ENCODE assay signal across 33 cellular contexts in the genomic region with DNA sequence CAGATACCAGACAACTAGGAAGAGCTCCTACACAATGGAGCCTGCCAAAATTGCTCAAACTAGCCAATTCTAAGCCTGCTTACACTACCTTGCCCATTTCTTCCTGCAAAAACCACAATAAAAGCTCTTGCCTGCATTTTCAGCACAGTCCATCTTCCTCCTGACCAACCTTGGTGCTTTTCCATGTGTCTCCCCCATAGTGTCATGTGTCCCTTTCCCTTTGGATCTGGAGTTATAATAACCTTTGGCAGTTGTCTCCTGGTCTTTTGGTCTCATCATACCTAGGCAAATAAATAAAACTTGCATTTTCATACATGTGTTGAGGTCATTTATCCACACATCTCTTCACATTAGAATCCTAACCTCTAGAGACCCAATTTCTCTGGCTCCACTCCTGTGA.
DNase-seq lines count a peak whose midpoint lies in the region; ATAC-seq, FAIRE-seq and TF ChIP-seq lines count a peak whose summit lies in the region.
"Had no signal": no experiment of that assay in that cellular context is flagged by ENCODE, and none has a peak within 500 bp of the region (broad histone marks: within the 10 kb centered on the region; RNA-seq: fewer than 3 reads in every experiment).

No MANE protein-coding gene starts in this region.

- peaks cover 5% of the 10 kb centered on the region for H3K9me3 Mint-ChIP-seq in progenitor cell of endocrine pancreas (ENCODE audit: low read depth)

- no peaks in the 10 kb centered on the region for H3K36me3 Mint-ChIP-seq in progenitor cell of endocrine pancreas (ENCODE audit: insufficient read depth)
- H3K36me3 Mint-ChIP-seq: CD14-positive monocyte; CD4-positive, alpha-beta memory T cell; CD4-positive, CD25-positive, alpha-beta regulatory T cell; CD8-positive, alpha-beta memory T cell; CD8-positive, alpha-beta T cell had no signal

- H4K20me1 ChIP-seq in HepG2 (ENCODE audit: insufficient read depth, low read length) = no peaks in the 10 kb centered on the region
- H4K20me1 ChIP-seq: BLaER1; BLaER1 treated with 17β-estradiol and CSF1 and Interleukin-3, amounts not matched to agents 10 nM and 100 nM had no signal

- H2AFZ ChIP-seq in HepG2 (ENCODE audit: low read length) = no peak overlapping the region

- intact Hi-C loops in HepG2 (cut with micrococcal nuclease; ENCODE audit: unreplicated experiment) (no loop called here), right lobe of liver (cut with DNase I) (no loop called here), ovary (cut with DNase I) (no loop called here)

- H3K4me2 ChIP-seq in HepG2 (ENCODE audit: low read depth, low read length) = no peak overlapping the region
- H3K4me2 ChIP-seq: A549; BLaER1; BLaER1 treated with 17β-estradiol and CSF1 and Interleukin-3, amounts not matched to agents 10 nM and 100 nM had no signal

- H3K4me3 ChIP-seq in HepG2 (replicated peaks in 1 of 3; ENCODE audit: insufficient read depth in 1 of 3, low read depth in 2 of 3, low read length in 3 of 3) = no peak overlapping the region
- H3K4me3 ChIP-seq in right lobe of liver = no peak overlapping the region
- H3K4me3 ChIP-seq in ovary = no peak overlapping the region
- H3K4me3 ChIP-seq: A549; BLaER1; BLaER1 treated with 17β-estradiol and CSF1 and Interleukin-3, amounts not matched to agents 10 nM and 100 nM had no signal

- POLR2A ChIA-PET in HepG2 (lab: Yijun Ruan, JAX) = no interaction called here

- TF ChIP-seq POLR2A in HepG2 (IDR thresholded peaks at IDR 0.05; ENCODE audit: insufficient read depth in 1 of 2, low read depth in 2 of 2, low read length in 2 of 2) = no peak
- no peak for TF ChIP-seq POLR2A in right lobe of liver (IDR thresholded peaks at IDR 0.05)
- TF ChIP-seq POLR2A in ovary (IDR thresholded peaks at IDR 0.05) = no peak

- TF ChIP-seq RAD21 in HepG2 (CRISPR knock-in tag; IDR thresholded peaks at IDR 0.05) = no peak

- H3K27ac Mint-ChIP-seq in progenitor cell of endocrine pancreas = peak overlapping the region; percentile 19
- H3K27ac Mint-ChIP-seq: B cell; CD14-positive monocyte; CD4-positive, alpha-beta memory T cell; CD4-positive, alpha-beta T cell; CD8-positive, alpha-beta memory T cell; CD8-positive, alpha-beta T cell had no signal

- FAIRE-seq in HepG2 (lab: Jason Lieb, UNC) = no peak
- FAIRE-seq: A204.1, A549, D721Med had no signal

- no peaks in the 10 kb centered on the region for H3K36me3 ChIP-seq in HepG2 (replicated peaks in 1 of 2; ENCODE audit: control insufficient read depth in 1 of 2, insufficient read depth in 2 of 2, low read length in 2 of 2)
- no peaks in the 10 kb centered on the region for H3K36me3 ChIP-seq in right lobe of liver
- no peaks in the 10 kb centered on the region for H3K36me3 ChIP-seq in ovary
- H3K36me3 ChIP-seq: BE2C; BLaER1; BLaER1 treated with 17β-estradiol and CSF1 and Interleukin-3, amounts not matched to agents 10 nM and 100 nM had no signal

- no peaks in the 10 kb centered on the region for H3K27me3 Mint-ChIP-seq in progenitor cell of endocrine pancreas
- H3K27me3 Mint-ChIP-seq: B cell; CD4-positive, alpha-beta T cell; CD4-positive, CD25-positive, alpha-beta regulatory T cell; CD8-positive, alpha-beta memory T cell had no signal

- in situ Hi-C loops in HepG2 (cut with HindIII; ENCODE audit: extremely low pct_ligation_motif_present, low pct_unique_long_range_greater_than_20kb) = no loop called here

- no peak for DNase-seq in HepG2 (ENCODE audit: low spot score)
- DNase-seq in right lobe of liver = no peak
- no peak for DNase-seq in progenitor cell of endocrine pancreas (ENCODE audit: low spot score, unreplicated experiment)
- DNase-seq in ovary = no peak
- DNase-seq: 8988T; ACHN; AML-193; BE2C; C1 segment of cervical spinal cord; Caco-2; Calu3; CD4-positive, alpha-beta memory T cell; CD4-positive, alpha-beta T cell; CD4-positive, CD25-positive, alpha-beta regulatory T cell; CD8-positive, alpha-beta memory T cell; CD8-positive, alpha-beta T cell; COR-L47; DMS 273 treated with DMSO at 0.1 percent for 48 hours; DMS153; DMS53; DMS79; DMS79 treated with DMSO at 0.1 percent for 48 hours; DND-41; EL had no signal

- no peak for TF ChIP-seq CTCF in HepG2 (CRISPR knock-in tag; IDR thresholded peaks at IDR 0.05)
- no peak for TF ChIP-seq CTCF in right lobe of liver (IDR thresholded peaks at IDR 0.05)
- TF ChIP-seq CTCF in progenitor cell of endocrine pancreas (IDR thresholded peaks at IDR 0.05; ENCODE audit: unreplicated experiment) = no peak
- no peak for TF ChIP-seq CTCF in ovary (IDR thresholded peaks at IDR 0.05)

- TF ChIP-seq EP300 in HepG2 (IDR thresholded peaks at IDR 0.05; ENCODE audit: low read depth in 2 of 2, low read length in 2 of 2) = no peak
- TF ChIP-seq EP300 in HepG2 (CRISPR knock-in tag; IDR thresholded peaks at IDR 0.05; ENCODE audit: borderline replicate concordance) = no peak
- TF ChIP-seq EP300 in ovary (IDR thresholded peaks at IDR 0.05) = no peak

- CTCF ChIA-PET in HepG2 (lab: Yijun Ruan, JAX; ENCODE audit: low intra/inter-chr PET ratio, low total read pairs) = no interaction called here

- H3K27ac ChIP-seq in HepG2 (ENCODE audit: extremely low read length, insufficient read depth, low read length) = no peak overlapping the region
- no peak overlapping the region for H3K27ac ChIP-seq in right lobe of liver
- no peak overlapping the region for H3K27ac ChIP-seq in ovary
- H3K27ac ChIP-seq: 22Rv1; A549; BLaER1; BLaER1 treated with 17β-estradiol and CSF1 and Interleukin-3, amounts not matched to agents 10 nM and 100 nM; C4-2B had no signal

- H3K9me3 ChIP-seq in HepG2 (ENCODE audit: low read length) = peaks cover 50% of the 10 kb centered on the region
- no peaks in the 10 kb centered on the region for H3K9me3 ChIP-seq in right lobe of liver
- no peaks in the 10 kb centered on the region for H3K9me3 ChIP-seq in ovary
- H3K9me3 ChIP-seq: A549; BE2C; BLaER1; BLaER1 treated with 17β-estradiol and CSF1 and Interleukin-3, amounts not matched to agents 10 nM and 100 nM; Caco-2 had no signal

- H3K79me2 ChIP-seq in HepG2 (ENCODE audit: insufficient read depth, low read length) = no peaks in the 10 kb centered on the region

- no TSS peak for BruUV-seq in HepG2 (replicated peaks; lab: Mats Ljungman, UMichigan)

- H3K27me3 ChIP-seq in HepG2 (ENCODE audit: control insufficient read depth in 1 of 2, insufficient read depth in 2 of 2, low read length in 2 of 2) (no peaks in the 10 kb centered on the region), right lobe of liver (no peaks in the 10 kb centered on the region), ovary (no peaks in the 10 kb centered on the region)
- H3K27me3 ChIP-seq: BE2C; BLaER1; BLaER1 treated with 17β-estradiol and CSF1 and Interleukin-3, amounts not matched to agents 10 nM and 100 nM had no signal

- no peaks in the 10 kb centered on the region for H3K4me1 ChIP-seq in HepG2 (ENCODE audit: insufficient read depth, low read length)
- no peaks in the 10 kb centered on the region for H3K4me1 ChIP-seq in right lobe of liver
- no peaks in the 10 kb centered on the region for H3K4me1 ChIP-seq in ovary (ENCODE audit: insufficient read depth)
- H3K4me1 ChIP-seq: A549; BE2C; BLaER1; BLaER1 treated with 17β-estradiol and CSF1 and Interleukin-3, amounts not matched to agents 10 nM and 100 nM; Caco-2 had no signal

- H3K9ac ChIP-seq in HepG2 (ENCODE audit: insufficient read depth, low read depth, low read length) = no peak overlapping the region
- H3K9ac ChIP-seq: BLaER1; BLaER1 treated with 17β-estradiol and CSF1 and Interleukin-3, amounts not matched to agents 10 nM and 100 nM had no signal

- H3K4me1 Mint-ChIP-seq in progenitor cell of endocrine pancreas (ENCODE audit: low read depth) = no peaks in the 10 kb centered on the region
- H3K4me1 Mint-ChIP-seq: B cell; CD14-positive monocyte; CD4-positive, alpha-beta memory T cell; CD4-positive, CD25-positive, alpha-beta regulatory T cell; CD8-positive, alpha-beta memory T cell had no signal

- H3K4me3 Mint-ChIP-seq in progenitor cell of endocrine pancreas (ENCODE audit: low read depth) = no peak overlapping the region
- H3K4me3 Mint-ChIP-seq: B cell; CD14-positive monocyte; CD4-positive, alpha-beta memory T cell; CD4-positive, alpha-beta T cell; CD4-positive, CD25-positive, alpha-beta regulatory T cell; CD8-positive, alpha-beta memory T cell; CD8-positive, alpha-beta T cell had no signal

- ATAC-seq in HepG2 (no peak), right lobe of liver (no peak)
- ATAC-seq: A549; CD8-positive, alpha-beta T cell had no signal

TF ChIP-seq in HepG2, 621 proteins besides CTCF, POLR2A, EP300 and RAD21:
- TF ChIP-seq, protein P1, sequence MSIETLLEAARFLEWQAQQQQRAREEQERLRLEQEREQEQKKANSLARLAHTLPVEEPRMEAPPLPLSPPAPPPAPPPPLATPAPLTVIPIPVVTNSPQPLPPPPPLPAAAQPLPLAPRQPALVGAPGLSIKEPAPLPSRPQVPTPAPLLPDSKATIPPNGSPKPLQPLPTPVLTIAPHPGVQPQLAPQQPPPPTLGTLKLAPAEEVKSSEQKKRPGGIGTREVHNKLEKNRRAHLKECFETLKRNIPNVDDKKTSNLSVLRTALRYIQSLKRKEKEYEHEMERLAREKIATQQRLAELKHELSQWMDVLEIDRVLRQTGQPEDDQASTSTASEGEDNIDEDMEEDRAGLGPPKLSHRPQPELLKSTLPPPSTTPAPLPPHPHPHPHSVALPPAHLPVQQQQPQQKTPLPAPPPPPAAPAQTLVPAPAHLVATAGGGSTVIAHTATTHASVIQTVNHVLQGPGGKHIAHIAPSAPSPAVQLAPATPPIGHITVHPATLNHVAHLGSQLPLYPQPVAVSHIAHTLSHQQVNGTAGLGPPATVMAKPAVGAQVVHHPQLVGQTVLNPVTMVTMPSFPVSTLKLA (IDR thresholded peaks at IDR 0.05) = peak; percentile 94
- TF ChIP-seq YEATS2 (CRISPR knock-in tag; IDR thresholded peaks at IDR 0.05; ENCODE audit: borderline replicate concordance) = no peak
